Comparison of ENCODE assay signal across 1 cellular context in the genomic region with DNA sequence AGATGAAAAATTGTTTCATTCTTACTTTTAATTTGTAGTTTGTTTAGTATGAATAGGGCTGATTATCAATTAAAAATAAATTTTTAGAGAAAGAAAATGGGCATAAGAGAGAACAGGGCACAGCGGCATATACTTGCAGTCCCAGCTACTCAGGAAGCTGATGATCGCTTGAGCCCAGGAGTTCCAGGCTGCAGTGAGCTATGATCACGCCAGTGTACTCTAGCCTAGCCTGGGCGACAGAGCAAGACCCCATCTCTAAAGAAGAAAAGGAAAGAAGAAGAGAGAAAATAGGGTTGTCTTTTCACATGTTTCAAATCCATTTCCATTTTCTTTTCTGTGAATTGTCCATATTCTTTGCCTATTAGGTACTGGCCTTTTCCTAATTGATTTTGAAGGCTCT.
A peak's percentile ranks its signal among the peaks of the same experiment; 100 is the strongest.
TF ChIP-seq lines count a peak whose summit lies in the region.

No MANE protein-coding gene starts in this region.

TF ChIP-seq in K562, 482 proteins besides CTCF, POLR2A, EP300 and RAD21:
- TF ChIP-seq ZNF311 (CRISPR knock-in tag; IDR thresholded peaks at IDR 0.05) (no peak), POLR3A (IDR thresholded peaks at IDR 0.05; ENCODE audit: borderline replicate concordance, extremely low read depth, insufficient read depth, insufficient read length) (no peak), ZNF212 (CRISPR knock-in tag; IDR thresholded peaks at IDR 0.05) (no peak), ZNF121 (CRISPR knock-in tag; conservative IDR thresholded peaks at IDR 0.05) (peak; percentile 58; the same call in 1 of the 2 replicates), ZZZ3 (IDR thresholded peaks at IDR 0.05) (no peak), ZBTB17 (CRISPR knock-in tag; IDR thresholded peaks at IDR 0.05) (no peak)
TF ChIP-seq in K562: peak in this region for 1.
